In genomic region chr2:177042311-177042710, GRCh38 we compare ENCODE assay signal across 1 cellular context.
TF ChIP-seq lines count a peak whose summit lies in the region.

No MANE protein-coding gene starts in this region.

TF ChIP-seq in HEK293, 187 proteins besides CTCF, POLR2A, EP300 and RAD21 (continued from another document):
- TF ChIP-seq ZSCAN4 (tag by site-specific recombination; IDR thresholded peaks at IDR 0.05) (no peak), ZBTB17 (tag by site-specific recombination; IDR thresholded peaks at IDR 0.05) (no peak), ZBTB48 (tag by site-specific recombination; IDR thresholded peaks at IDR 0.05) (no peak), ZNF398 (tag by site-specific recombination; IDR thresholded peaks at IDR 0.05) (no peak), ZNF362 (tag by site-specific recombination; IDR thresholded peaks at IDR 0.05) (no peak), PRDM6 (tag by site-specific recombination; IDR thresholded peaks at IDR 0.05) (peak; percentile 65), ZEB2 (tag by site-specific recombination; IDR thresholded peaks at IDR 0.05) (no peak), PBX3 (CRISPR knock-in tag; IDR thresholded peaks at IDR 0.05) (no peak)
